Comparison of ENCODE assay signal across 12 cellular contexts in genomic region chr14:24397639-24398297, GRCh38. TPM values are rescaled to one million over a fixed set of nuclear protein-coding genes. Genes with fewer than 3 reads are reported as not detected.
DNase-seq lines count a peak whose midpoint lies in the region; ATAC-seq and TF ChIP-seq lines count a peak whose summit lies in the region.
"Had no signal": no experiment of that assay in that cellular context is flagged by ENCODE, and none has a peak within 500 bp of the region (broad histone marks: within the 10 kb centered on the region; RNA-seq: fewer than 3 reads in every experiment).

No MANE protein-coding gene starts in this region.

- H3K27ac ChIP-seq in heart left ventricle (peak overlapping the region; percentile 58 to 91 (median 85)), esophagus muscularis mucosa (replicated peaks in 1 of 4) (peak overlapping the region; percentile 74 to 85 (median 77)), neuronal stem cell (replicated peaks; ENCODE audit: low read length) (peak overlapping the region; percentile 1), uterus (peak overlapping the region; percentile 87 to 91)

- H3K27ac Mint-ChIP-seq in stimulated activated naive B cell treated with anti-CD40 and anti-IgM and Interleukin-4, amounts not matched to agents 10 μg/mL and 1 μg/mL and 100 μg/mL, for 72 hours, result no peak overlapping the region

- H3K4me3 Mint-ChIP-seq in stimulated activated naive B cell treated with anti-CD40 and anti-IgM and Interleukin-4, amounts not matched to agents 10 μg/mL and 1 μg/mL and 100 μg/mL, for 72 hours, result no peak overlapping the region

- peak overlapping the region; percentile 92 for H2AFZ ChIP-seq in neuronal stem cell (ENCODE audit: low read length)

- no peak overlapping the region for H2BK120ac ChIP-seq in neuronal stem cell (ENCODE audit: low read depth, low read length)

- H3K23ac ChIP-seq in neuronal stem cell (ENCODE audit: low read depth, low read length, poor library complexity), result no peak overlapping the region

- no peaks in the 10 kb centered on the region for H3K27me3 ChIP-seq in heart left ventricle
- no peaks in the 10 kb centered on the region for H3K27me3 ChIP-seq in esophagus muscularis mucosa
- peaks cover 0 to 78% (median 0%) of the 10 kb centered on the region in 3 experiments for H3K27me3 ChIP-seq in neuronal stem cell (ENCODE audit: control insufficient read depth in 3 of 3, insufficient read depth in 3 of 3, low read depth in 1 of 3, low read length in 3 of 3)
- H3K27me3 ChIP-seq in uterus, result no peaks in the 10 kb centered on the region

- H3K27me3 Mint-ChIP-seq in stimulated activated naive B cell treated with anti-CD40 and anti-IgM and Interleukin-4, amounts not matched to agents 10 μg/mL and 1 μg/mL and 100 μg/mL, for 72 hours, result peaks cover 18 to 32% of the 10 kb centered on the region in 2 donors

- no peak for TF ChIP-seq CTCF in heart left ventricle (IDR thresholded peaks at IDR 0.05)
- no peak for TF ChIP-seq CTCF in esophagus muscularis mucosa (IDR thresholded peaks at IDR 0.05)
- TF ChIP-seq CTCF in uterus (IDR thresholded peaks at IDR 0.05), result no peak

- H4K8ac ChIP-seq in neuronal stem cell (ENCODE audit: low read depth, low read length), result no peak overlapping the region

- DNase-seq in heart left ventricle, result no peak
- no peak for DNase-seq in left ventricle myocardium superior
- no peak for DNase-seq in esophagus muscularis mucosa (ENCODE audit: extremely low spot score)
- no peak for DNase-seq in neuronal stem cell (ENCODE audit: low spot score)
- DNase-seq in uterus, result no peak
- no peak for DNase-seq in activated effector memory CD4-positive, alpha-beta T cell treated with anti-CD3 and anti-CD28 coated beads, Interleukin-2, amount 50 U/mL, for 16 hours
- no peak for DNase-seq in stimulated activated naive B cell treated with anti-CD40 and anti-IgM and Interleukin-4, amounts not matched to agents 10 μg/mL and 1 μg/mL and 100 μg/mL, for 72 hours
- DNase-seq: activated CD4-positive, alpha-beta T cell treated with anti-CD3 and anti-CD28 coated beads, Interleukin-2, amount 50 U/mL, for 4 hours; NCI-H526 treated with DMSO at 0.1 percent for 48 hours had no signal

- no peak overlapping the region for H3K4me2 ChIP-seq in neuronal stem cell (ENCODE audit: insufficient read depth, low read length, poor library complexity, severe bottlenecking)

- H3K18ac ChIP-seq in neuronal stem cell (ENCODE audit: low read length), result peak overlapping the region; percentile 68

- no peaks in the 10 kb centered on the region for H3K36me3 Mint-ChIP-seq in stimulated activated naive B cell treated with anti-CD40 and anti-IgM and Interleukin-4, amounts not matched to agents 10 μg/mL and 1 μg/mL and 100 μg/mL, for 72 hours

- H2BK12ac ChIP-seq in neuronal stem cell (ENCODE audit: low read length), result peak overlapping the region; percentile 23

- H3K9ac ChIP-seq in neuronal stem cell (ENCODE audit: low read depth, low read length, poor library complexity), result no peak overlapping the region

- H3K4me1 ChIP-seq in heart left ventricle (peaks cover 0 to 53% (median 36%) of the 10 kb centered on the region in 12 donors), esophagus muscularis mucosa (peaks cover 38 to 52% (median 51%) of the 10 kb centered on the region in 4 donors), neuronal stem cell (ENCODE audit: control insufficient read depth in 2 of 2, insufficient read depth in 1 of 2, low read depth in 1 of 2, low read length in 2 of 2) (peaks cover 11 to 21% of the 10 kb centered on the region in 2 donors), uterus (peaks cover 0 to 7% of the 10 kb centered on the region in 2 donors)

- WGBS in heart left ventricle, 4 donors, result 53 to 75% (median 61%) methylated on average over 4 to 6 of the region's 6 CpGs
- WGBS in esophagus muscularis mucosa, result 47% methylated on average over 6 of the region's 6 CpGs
- WGBS in neuronal stem cell (ENCODE audit: extremely low coverage in 2 of 2, insufficient read length in 2 of 2, insufficient replicate concordance in 1 of 2), 2 donors, result no CpG with 5 or more reads among the region's 6 CpGs

- H3K4me3 ChIP-seq in heart left ventricle (peak overlapping the region in 11 of 12 donors; percentile 63 to 88 (median 78)), esophagus muscularis mucosa (peak overlapping the region in 2 of 4 donors; percentile 74 to 75), neuronal stem cell (ENCODE audit: low read length in 2 of 2) (no peak overlapping the region), uterus (peak overlapping the region in 1 of 2 donors; percentile 66)

- H3K79me1 ChIP-seq in neuronal stem cell (ENCODE audit: low read depth, low read length), result peaks cover 3% of the 10 kb centered on the region

- H2BK5ac ChIP-seq in neuronal stem cell (ENCODE audit: low read length), result peak overlapping the region; percentile 56

- H3K36me3 ChIP-seq in heart left ventricle, result no peaks in the 10 kb centered on the region
- no peaks in the 10 kb centered on the region for H3K36me3 ChIP-seq in esophagus muscularis mucosa
- H3K36me3 ChIP-seq in neuronal stem cell (replicated peaks in 1 of 2; ENCODE audit: control insufficient read depth in 2 of 2, insufficient read depth in 2 of 2, low read length in 2 of 2), result no peaks in the 10 kb centered on the region
- no peaks in the 10 kb centered on the region for H3K36me3 ChIP-seq in uterus

- peaks cover 9% of the 10 kb centered on the region in 2 donors for H3K4me1 Mint-ChIP-seq in stimulated activated naive B cell treated with anti-CD40 and anti-IgM and Interleukin-4, amounts not matched to agents 10 μg/mL and 1 μg/mL and 100 μg/mL, for 72 hours

- TF ChIP-seq POLR2A in heart left ventricle (IDR thresholded peaks at IDR 0.05), result no peak
- no peak for TF ChIP-seq POLR2A in esophagus muscularis mucosa (IDR thresholded peaks at IDR 0.05; ENCODE audit: low read depth)
- TF ChIP-seq POLR2A in uterus (IDR thresholded peaks at IDR 0.05), result no peak

- H4K91ac ChIP-seq in neuronal stem cell (ENCODE audit: low read depth, low read length, poor library complexity), result no peak overlapping the region

- H3K9me3 ChIP-seq in heart left ventricle (no peaks in the 10 kb centered on the region), esophagus muscularis mucosa (no peaks in the 10 kb centered on the region), neuronal stem cell (replicated peaks in 1 of 2; ENCODE audit: control insufficient read depth in 2 of 2, insufficient read depth in 1 of 2, low read depth in 1 of 2, low read length in 2 of 2) (peaks cover 0 to 3% of the 10 kb centered on the region in 2 donors), uterus (no peaks in the 10 kb centered on the region)

- TF ChIP-seq EP300 in esophagus muscularis mucosa (IDR thresholded peaks at IDR 0.05), result no peak

- H2BK15ac ChIP-seq in neuronal stem cell (ENCODE audit: low read length), result no peak overlapping the region

- H3K9me3 Mint-ChIP-seq in stimulated activated naive B cell treated with anti-CD40 and anti-IgM and Interleukin-4, amounts not matched to agents 10 μg/mL and 1 μg/mL and 100 μg/mL, for 72 hours, result no peaks in the 10 kb centered on the region

- no peak overlapping the region for H3K4ac ChIP-seq in neuronal stem cell (ENCODE audit: low read length)

- peak overlapping the region; percentile 80 for H2AK5ac ChIP-seq in neuronal stem cell (ENCODE audit: low read depth, low read length)

- no peak for ATAC-seq in heart left ventricle
- no peak for ATAC-seq in left ventricle myocardium superior
- ATAC-seq in GM21423 (IDR thresholded peaks at IDR 0.05; ENCODE audit: unreplicated experiment), result no peak
- no peak for ATAC-seq in stimulated activated naive B cell treated with anti-CD40 and anti-IgM and Interleukin-4, amounts not matched to agents 10 μg/mL and 1 μg/mL and 100 μg/mL, for 72 hours (replicated peaks)
- ATAC-seq: HCT116 had no signal

- H3K14ac ChIP-seq in neuronal stem cell (ENCODE audit: low read length), result no peak overlapping the region

- intact Hi-C loops in heart left ventricle (cut with DNase I) (loop anchor here in 3 of 10 donors (1.0 to 2.0 kb wide), 3 partner anchors 31 kb away; partner anchors contain the start of genes CBLN3 (in 1 of the 3) and KHNYN (in 1 of the 3)), left ventricle myocardium superior (cut with micrococcal nuclease) (no loop called here), esophagus muscularis mucosa (cut with DNase I) (loop anchor here (5.0 kb wide), 1 partner anchor 35 kb away; no protein-coding TSS in a partner anchor), uterus (cut with DNase I; ENCODE audit: low total_unique reads) (no loop called here)

RNA-seq across cellular contexts. Expression of gene NYNRIN, which starts 1.0 kb away (rescaled TPM):
- total RNA-seq in heart left ventricle, result 10 to 100 TPM in 1 of 9 donors, 1 to 10 TPM in 8; 3.7 to 10.0 (median 7.5) TPM
- polyA plus RNA-seq in heart left ventricle, result 1 to 10 TPM; 3.6 to 6.7 TPM
- total RNA-seq in left ventricle myocardium superior, result 7.3 TPM
- total RNA-seq in esophagus muscularis mucosa, result 10 to 100 TPM in 3 of 4 donors, 1 to 10 TPM in 1; 8.0 to 21.2 (median 13.4) TPM
- 16.1 TPM for polyA plus RNA-seq in neuronal stem cell (2013, experiment 1 of 2)
- 16.0 TPM for polyA plus RNA-seq in neuronal stem cell (2013, experiment 2 of 2)
- total RNA-seq in uterus, result 10 to 100 TPM in 3 of 4 donors, 1 to 10 TPM in 1; 4.9 to 51.1 (median 27.3) TPM
- total RNA-seq: M059J had no signal

RNA-seq across cellular contexts. Expression of gene NFATC4, which starts 29.8 kb away (rescaled TPM):
- total RNA-seq in heart left ventricle, result 10 to 100 TPM in 7 of 9 donors, 1 to 10 TPM in 2; 6.5 to 19.1 (median 11.7) TPM
- polyA plus RNA-seq in heart left ventricle, result 10 to 100 TPM; 12.5 to 23.0 TPM
- total RNA-seq in left ventricle myocardium superior, result 21.7 TPM
- total RNA-seq in esophagus muscularis mucosa, result 10 to 100 TPM; 38.8 to 65.2 (median 48.3) TPM
- 50.5 TPM for polyA plus RNA-seq in neuronal stem cell (2013, experiment 1 of 2)
- 49.8 TPM for polyA plus RNA-seq in neuronal stem cell (2013, experiment 2 of 2)
- 100 to 1,000 TPM in 1 of 4 donors, 10 to 100 TPM in 3; 25.6 to 187 (median 86.4) TPM for total RNA-seq in uterus

RNA-seq across cellular contexts. Expression of gene CBLN3, which starts 31.7 kb away (rescaled TPM):
- total RNA-seq in heart left ventricle (1 to 10 TPM in 5 of 9 donors, under 1 TPM in 4; 0.38 to 4.9 (median 1.0) TPM), left ventricle myocardium superior (2.3 TPM), esophagus muscularis mucosa (1 to 10 TPM; 1.2 to 2.2 (median 1.9) TPM), uterus (1 to 10 TPM in 3 of 4 donors, not detected in 1; 1.3 to 3.3 (median 3.2) TPM)
- under 1 TPM; 0.72 to 0.80 TPM for polyA plus RNA-seq in heart left ventricle
- polyA plus RNA-seq in neuronal stem cell (2013, experiment 1 of 2), result 0.59 TPM
- 0.32 TPM for polyA plus RNA-seq in neuronal stem cell (2013, experiment 2 of 2)

RNA-seq across cellular contexts. Expression of gene KHNYN, which starts 32.0 kb away (rescaled TPM):
- total RNA-seq in heart left ventricle, result 10 to 100 TPM; 16.9 to 33.4 (median 20.1) TPM
- 10 to 100 TPM; 15.6 to 34.5 TPM for polyA plus RNA-seq in heart left ventricle
- total RNA-seq in left ventricle myocardium superior, result 25.1 TPM
- total RNA-seq in esophagus muscularis mucosa, result 10 to 100 TPM; 46.5 to 75.8 (median 58.4) TPM
- polyA plus RNA-seq in neuronal stem cell (2013, experiment 1 of 2), result 18.3 TPM
- polyA plus RNA-seq in neuronal stem cell (2013, experiment 2 of 2), result 18.2 TPM
- 10 to 100 TPM; 16.5 to 88.6 (median 66.1) TPM for total RNA-seq in uterus

RNA-seq across cellular contexts. Expression of gene SDR39U1, which starts 44.8 kb away (rescaled TPM):
- total RNA-seq in heart left ventricle (10 to 100 TPM; 58.6 to 74.6 (median 60.5) TPM), left ventricle myocardium superior (86.8 TPM), esophagus muscularis mucosa (10 to 100 TPM; 23.9 to 48.6 (median 33.5) TPM), uterus (10 to 100 TPM; 12.8 to 87.5 (median 33.0) TPM)
- 100 to 1,000 TPM in 1 of 2 donors, 10 to 100 TPM in 1; 68.4 to 109 TPM for polyA plus RNA-seq in heart left ventricle
- 56.9 TPM for polyA plus RNA-seq in neuronal stem cell (2013, experiment 1 of 2)
- 53.2 TPM for polyA plus RNA-seq in neuronal stem cell (2013, experiment 2 of 2)

Comparison
In these comparisons a context has a peak if more than half of its experiments do, and no peak if none do; other contexts are left out.
1. H3K27ac ChIP-seq: peak in every context shown above with its lines; median percentile 89 in uterus; 85 in heart left ventricle; 77 in esophagus muscularis mucosa; 1 in neuronal stem cell.
2. H3K4me3 ChIP-seq: peak in heart left ventricle (11 of 12); none in neuronal stem cell (0 of 2).